Comparison of ENCODE assay signal across 1 cellular context in genomic region chr11:70699294-70700221, GRCh38.
TF ChIP-seq lines count a peak whose summit lies in the region.

No MANE protein-coding gene starts in this region.

TF ChIP-seq in HepG2, 621 proteins besides CTCF, POLR2A, EP300 and RAD21 (continued from another document and continues in another):
- no peak for TF ChIP-seq ZNF646 (CRISPR knock-in tag; IDR thresholded peaks at IDR 0.05)
- no peak for TF ChIP-seq ZNF142 (CRISPR knock-in tag; IDR thresholded peaks at IDR 0.05)
- no peak for TF ChIP-seq KMT2B (CRISPR knock-in tag; IDR thresholded peaks at IDR 0.05)
- peak; percentile 46; the same call in 1 of the 2 replicates for TF ChIP-seq RAD51 (IDR thresholded peaks at IDR 0.05; ENCODE audit: borderline replicate concordance)
- no peak for TF ChIP-seq ATF5 (CRISPR knock-in tag; IDR thresholded peaks at IDR 0.05; ENCODE audit: low read depth)
- TF ChIP-seq NFYB (CRISPR knock-in tag; IDR thresholded peaks at IDR 0.05): peak; percentile 68
- no peak for TF ChIP-seq ZFYVE20 (CRISPR knock-in tag; IDR thresholded peaks at IDR 0.05; ENCODE audit: borderline replicate concordance, low read depth)
- no peak for TF ChIP-seq MED13 (CRISPR knock-in tag; IDR thresholded peaks at IDR 0.05)
- no peak for TF ChIP-seq ZNF263 (CRISPR knock-in tag; IDR thresholded peaks at IDR 0.05)
- TF ChIP-seq THAP11 (CRISPR knock-in tag; IDR thresholded peaks at IDR 0.05): peak; percentile 98
- TF ChIP-seq NR2F2 (IDR thresholded peaks at IDR 0.05; ENCODE audit: borderline replicate concordance, low read depth): 0 out of 2 replicates have a peak, but pooled peaks have one; percentile 6
- TF ChIP-seq ZNF776 (CRISPR knock-in tag; IDR thresholded peaks at IDR 0.05): no peak
- no peak for TF ChIP-seq ONECUT2 (CRISPR knock-in tag; IDR thresholded peaks at IDR 0.05)
- no peak for TF ChIP-seq ZNF274 (CRISPR knock-in tag; IDR thresholded peaks at IDR 0.05)
- TF ChIP-seq CAMTA2 (CRISPR knock-in tag; IDR thresholded peaks at IDR 0.05; ENCODE audit: borderline replicate concordance): no peak
- no peak for TF ChIP-seq ZNF414 (CRISPR knock-in tag; IDR thresholded peaks at IDR 0.05)
- TF ChIP-seq MAX (IDR thresholded peaks at IDR 0.05): peak; percentile 73
- peak; percentile 50; the same call in 1 of the 2 replicates for TF ChIP-seq TARDBP (CRISPR knock-in tag; IDR thresholded peaks at IDR 0.05)
- TF ChIP-seq ATF4 (CRISPR knock-in tag; IDR thresholded peaks at IDR 0.05): 0 out of 4 replicates have a peak, but pooled peaks of 1 of the 2 experiments have one; percentile 31
- no peak for TF ChIP-seq ZFP62 (CRISPR knock-in tag; IDR thresholded peaks at IDR 0.05)
- TF ChIP-seq MED1 (CRISPR knock-in tag; IDR thresholded peaks at IDR 0.05): peak; percentile 61; the same call in 1 of the 2 replicates
- TF ChIP-seq PAXIP1 (CRISPR knock-in tag; conservative IDR thresholded peaks at IDR 0.05): peak; percentile 80
- no peak for TF ChIP-seq HNRNPL (IDR thresholded peaks at IDR 0.05; ENCODE audit: low read depth, low read length)
- TF ChIP-seq HMG20B (CRISPR knock-in tag; conservative IDR thresholded peaks at IDR 0.05): no peak
- TF ChIP-seq MXI1 (IDR thresholded peaks at IDR 0.05; ENCODE audit: borderline replicate concordance, low read depth, low read length): peak; percentile 71; the same call in 1 of the 3 replicates
- TF ChIP-seq E2F1 (CRISPR knock-in tag; IDR thresholded peaks at IDR 0.05): no peak
- no peak for TF ChIP-seq REXO4 (CRISPR knock-in tag; IDR thresholded peaks at IDR 0.05; ENCODE audit: borderline replicate concordance)
- no peak for TF ChIP-seq SRSF1 (optimal IDR thresholded peaks at IDR 0.05; ENCODE audit: low read depth, low read length)
- TF ChIP-seq HDAC1 (CRISPR knock-in tag; IDR thresholded peaks at IDR 0.05): peak; percentile 47; the same call in 1 of the 2 replicates
- TF ChIP-seq TCF12 (IDR thresholded peaks at IDR 0.05): no peak
- 0 out of 2 replicates have a peak, but pooled peaks have one; percentile 2 for TF ChIP-seq TCF12 (CRISPR knock-in tag; IDR thresholded peaks at IDR 0.05)
- no peak for TF ChIP-seq ZNF34 (CRISPR knock-in tag; IDR thresholded peaks at IDR 0.05; ENCODE audit: borderline replicate concordance)
- TF ChIP-seq TCF7L2 (IDR thresholded peaks at IDR 0.05; ENCODE audit: low read depth, low read length): no peak
- TF ChIP-seq HINFP (CRISPR knock-in tag; IDR thresholded peaks at IDR 0.05; ENCODE audit: low read depth): no peak
- peak; percentile 9; the same call in 1 of the 2 replicates for TF ChIP-seq RARA (CRISPR knock-in tag; IDR thresholded peaks at IDR 0.05)
- TF ChIP-seq ZNF614 (CRISPR knock-in tag; IDR thresholded peaks at IDR 0.05; ENCODE audit: borderline replicate concordance): no peak
- peak; percentile 70; the same call in 1 of the 2 replicates for TF ChIP-seq SOX5 (CRISPR knock-in tag; IDR thresholded peaks at IDR 0.05; ENCODE audit: borderline replicate concordance)
- no peak for TF ChIP-seq ZNF761 (CRISPR knock-in tag; conservative IDR thresholded peaks at IDR 0.05)
- no peak for TF ChIP-seq SOX13 (IDR thresholded peaks at IDR 0.05)
- TF ChIP-seq SOX13 (CRISPR knock-in tag; conservative IDR thresholded peaks at IDR 0.05 in 1 of 2, IDR thresholded peaks at IDR 0.05 in 1 of 2): peak in 1 of 2 experiments; percentile 19; a peak in 1 of 4 replicates
- TF ChIP-seq ZFY (CRISPR knock-in tag; IDR thresholded peaks at IDR 0.05): no peak
- TF ChIP-seq GABPA (IDR thresholded peaks at IDR 0.05; ENCODE audit: low read depth, low read length): no peak
- peak; percentile 65; the same call in 1 of the 2 replicates for TF ChIP-seq GABPA (CRISPR knock-in tag; IDR thresholded peaks at IDR 0.05; ENCODE audit: low read depth)
